In the genomic region with DNA sequence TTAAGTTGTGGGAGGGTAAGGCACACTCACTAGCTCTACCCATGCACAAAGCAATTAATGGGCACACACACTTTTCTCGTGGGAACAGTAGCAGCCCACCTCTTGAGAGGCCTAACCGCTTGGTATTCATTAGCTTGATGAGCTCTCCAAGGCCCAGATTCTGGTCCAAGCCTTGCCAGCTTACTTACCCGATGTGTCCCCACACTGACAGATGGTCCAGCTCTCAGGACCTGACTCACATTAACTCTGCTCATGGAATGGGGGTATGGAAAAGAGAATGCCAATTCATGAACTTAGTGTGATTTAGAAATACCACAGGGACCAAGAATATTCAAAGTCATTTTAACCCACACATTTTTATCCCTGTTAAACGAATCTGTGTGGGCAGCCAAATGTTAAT, we compare ENCODE assay signal across 14 cellular contexts.
"Had no signal": no experiment of that assay in that cellular context is flagged by ENCODE, and none has a peak within 500 bp of the region (broad histone marks: within the 10 kb centered on the region; RNA-seq: fewer than 3 reads in every experiment).

No MANE protein-coding gene starts in this region.

- H3K79me2 ChIP-seq: parathyroid adenoma had no signal

- H3K36me3 ChIP-seq: colonic mucosa, neutrophil, upper lobe of left lung had no signal

- H3K27me3 ChIP-seq: colonic mucosa, neutrophil, upper lobe of left lung had no signal

- ATAC-seq: activated T-helper 17 cell treated with anti-CD3 and anti-CD28 coated beads, Interleukin-2, amount 50 U/mL, for 72 hours; left ventricle myocardium superior; naive thymus-derived CD8-positive, alpha-beta T cell had no signal

- H3K4me3 ChIP-seq: colonic mucosa, upper lobe of left lung had no signal

- H3K4me1 ChIP-seq: colonic mucosa, parathyroid adenoma, upper lobe of left lung had no signal

- H3K9ac ChIP-seq: parathyroid adenoma had no signal

- DNase-seq: activated CD4-positive, alpha-beta T cell treated with anti-CD3 and anti-CD28 coated beads for 1 hour; activated CD4-positive, alpha-beta T cell treated with anti-CD3 and anti-CD28 coated beads, Interleukin-2, amount 50 U/mL, for 4 hours; activated naive CD4-positive, alpha-beta T cell treated with Interleukin-2 at 50 U/mL for 16 hours; colonic mucosa; left ventricle myocardium superior; mesenchymal stem cell; naive thymus-derived CD8-positive, alpha-beta T cell; stimulated activated CD4-positive, alpha-beta T cell treated with anti-CD3 and anti-CD28 coated beads, Interleukin-2, amount 100 ng/mL, for 48 hours; stimulated activated naive CD4-positive, alpha-beta T cell; T-helper 9 cell; upper lobe of left lung had no signal

- H3K27ac ChIP-seq: colonic mucosa, neutrophil, parathyroid adenoma, upper lobe of left lung had no signal

- H2AFZ ChIP-seq: parathyroid adenoma had no signal

- H3K9me3 ChIP-seq: colonic mucosa, neutrophil, upper lobe of left lung had no signal
